8 cellular contexts compared by ENCODE assay signal in the genomic region with DNA sequence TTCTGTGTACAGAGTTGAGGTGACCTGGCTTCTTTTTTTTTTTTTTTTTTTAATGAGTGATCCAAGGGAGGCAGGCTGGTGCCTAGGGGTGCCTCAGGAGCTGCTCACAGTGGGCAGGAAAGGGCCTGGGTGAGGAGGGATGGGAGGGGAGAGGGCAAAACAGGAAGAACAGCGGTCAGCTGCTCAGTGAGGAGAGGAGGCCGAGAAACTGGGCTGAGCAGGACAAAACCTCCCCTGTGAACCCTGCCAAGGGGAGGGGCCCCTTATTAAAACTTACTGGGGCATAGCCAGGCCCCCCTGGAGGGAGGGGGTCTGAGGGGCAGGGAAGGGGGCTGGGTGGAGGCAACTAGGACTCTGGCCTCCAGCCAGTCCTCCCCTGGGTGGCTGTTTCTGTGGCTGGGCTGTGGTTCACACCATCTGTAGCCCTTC. TPM values are rescaled to one million over a fixed set of nuclear protein-coding genes. Genes with fewer than 3 reads are reported as not detected.
DNase-seq lines count a peak whose midpoint lies in the region; ATAC-seq and TF ChIP-seq lines count a peak whose summit lies in the region.

No MANE protein-coding gene starts in this region.

- H3K4me3 Mint-ChIP-seq in activated T-helper 17 cell treated with anti-CD3 and anti-CD28 coated beads, Interleukin-2, amount 50 U/mL, for 72 hours, result peak overlapping the region; percentile 97
- peak overlapping the region; percentile 93 to 96 for H3K4me3 Mint-ChIP-seq in stimulated activated naive B cell treated with anti-CD40 and anti-IgM and Interleukin-4, amounts not matched to agents 10 μg/mL and 1 μg/mL and 100 μg/mL, for 72 hours

- H3K4me3 ChIP-seq in HFF-Myc (replicated peaks; ENCODE audit: low read depth, low read length), result peak overlapping the region; percentile 5; the same call in 1 of the 2 replicates

- no peak for ATAC-seq in activated T-helper 17 cell treated with anti-CD3 and anti-CD28 coated beads, Interleukin-2, amount 50 U/mL, for 72 hours (replicated peaks)
- no peak for ATAC-seq in stimulated activated naive B cell treated with anti-CD40 and anti-IgM and Interleukin-4, amounts not matched to agents 10 μg/mL and 1 μg/mL and 100 μg/mL, for 72 hours (replicated peaks)

- no peaks in the 10 kb centered on the region for H3K27me3 Mint-ChIP-seq in activated T-helper 17 cell treated with anti-CD3 and anti-CD28 coated beads, Interleukin-2, amount 50 U/mL, for 72 hours
- no peaks in the 10 kb centered on the region for H3K27me3 Mint-ChIP-seq in stimulated activated naive B cell treated with anti-CD40 and anti-IgM and Interleukin-4, amounts not matched to agents 10 μg/mL and 1 μg/mL and 100 μg/mL, for 72 hours

- peak overlapping the region; percentile 92 for H3K27ac Mint-ChIP-seq in activated T-helper 17 cell treated with anti-CD3 and anti-CD28 coated beads, Interleukin-2, amount 50 U/mL, for 72 hours
- peak overlapping the region; percentile 90 for H3K27ac Mint-ChIP-seq in stimulated activated naive B cell treated with anti-CD40 and anti-IgM and Interleukin-4, amounts not matched to agents 10 μg/mL and 1 μg/mL and 100 μg/mL, for 72 hours

- no peak for TF ChIP-seq CTCF in HFF-Myc (IDR thresholded peaks at IDR 0.05; ENCODE audit: low read depth, low read length, missing control alignments)

- DNase-seq in HFF-Myc (ENCODE audit: extremely low read depth, low read depth) (no peak), hypothalamus (lab: John Stamatoyannopoulos, UW) (peak in 33 of 51 donors; percentile 19 to 84 (median 55)), NAMALWA (ENCODE audit: low spot score) (no peak), DMS79 treated with DMSO at 0.1 percent for 48 hours (lab: John Stamatoyannopoulos, UW) (no peak), NCI-H2029 treated with DMSO at 0.1 percent for 48 hours (lab: John Stamatoyannopoulos, UW) (no peak)
- no peak for DNase-seq in stimulated activated naive B cell treated with anti-CD40 and anti-IgM and Interleukin-4, amounts not matched to agents 10 μg/mL and 1 μg/mL and 100 μg/mL, for 72 hours
- DNase-seq in activated CD8-positive, alpha-beta memory T cell treated with anti-CD3 and anti-CD28 coated beads for 24 hours, result no peak

- H3K4me1 Mint-ChIP-seq in activated T-helper 17 cell treated with anti-CD3 and anti-CD28 coated beads, Interleukin-2, amount 50 U/mL, for 72 hours, result peaks cover 33% of the 10 kb centered on the region
- H3K4me1 Mint-ChIP-seq in stimulated activated naive B cell treated with anti-CD40 and anti-IgM and Interleukin-4, amounts not matched to agents 10 μg/mL and 1 μg/mL and 100 μg/mL, for 72 hours, result peaks cover 50 to 77% of the 10 kb centered on the region in 2 donors

- no peaks in the 10 kb centered on the region for H3K9me3 Mint-ChIP-seq in activated T-helper 17 cell treated with anti-CD3 and anti-CD28 coated beads, Interleukin-2, amount 50 U/mL, for 72 hours
- H3K9me3 Mint-ChIP-seq in stimulated activated naive B cell treated with anti-CD40 and anti-IgM and Interleukin-4, amounts not matched to agents 10 μg/mL and 1 μg/mL and 100 μg/mL, for 72 hours, result no peaks in the 10 kb centered on the region

- H3K36me3 Mint-ChIP-seq in activated T-helper 17 cell treated with anti-CD3 and anti-CD28 coated beads, Interleukin-2, amount 50 U/mL, for 72 hours (ENCODE audit: low read depth), result peaks cover 77% of the 10 kb centered on the region
- peaks cover 19 to 32% of the 10 kb centered on the region in 2 donors for H3K36me3 Mint-ChIP-seq in stimulated activated naive B cell treated with anti-CD40 and anti-IgM and Interleukin-4, amounts not matched to agents 10 μg/mL and 1 μg/mL and 100 μg/mL, for 72 hours

RNA-seq across cellular contexts. Expression of gene PLEKHO2, which starts 3.5 kb away (rescaled TPM):
- total RNA-seq in activated T-helper 17 cell treated with anti-CD3 and anti-CD28 coated beads, Interleukin-2, amount 50 U/mL, for 72 hours, result 10 to 100 TPM; 21.8 to 25.9 TPM

RNA-seq across cellular contexts. Expression of gene PIF1, which starts 19.8 kb away (rescaled TPM):
- 10 to 100 TPM; 44.4 to 53.1 TPM for total RNA-seq in activated T-helper 17 cell treated with anti-CD3 and anti-CD28 coated beads, Interleukin-2, amount 50 U/mL, for 72 hours

Comparison
In these comparisons a context has a peak if more than half of its experiments do, and no peak if none do; other contexts are left out.
1. DNase-seq: peak in hypothalamus (33 of 51); none in HFF-Myc (single experiment), stimulated activated naive B cell treated with anti-CD40 and anti-IgM and Interleukin-4, amounts not matched to agents 10 μg/mL and 1 μg/mL and 100 μg/mL, for 72 hours (single experiment), NAMALWA (single experiment), DMS79 treated with DMSO at 0.1 percent for 48 hours (single experiment), activated CD8-positive, alpha-beta memory T cell treated with anti-CD3 and anti-CD28 coated beads for 24 hours (single experiment) and NCI-H2029 treated with DMSO at 0.1 percent for 48 hours (single experiment).